28 cellular contexts compared by ENCODE assay signal in genomic region chr3:155647196-155647595, GRCh38.
"Had no signal": no experiment of that assay in that cellular context is flagged by ENCODE, and none has a peak within 500 bp of the region (broad histone marks: within the 10 kb centered on the region; RNA-seq: fewer than 3 reads in every experiment).

No MANE protein-coding gene starts in this region.

- H3K36me3 Mint-ChIP-seq: mesothelial cell of epicardium; naive thymus-derived CD4-positive, alpha-beta T cell; stimulated activated naive B cell treated with anti-CD40 and anti-IgM and Interleukin-4, amounts not matched to agents 10 μg/mL and 1 μg/mL and 100 μg/mL, for 72 hours had no signal

- H3K9me3 ChIP-seq: gastroesophageal sphincter, psoas muscle, suprapubic skin, tibial nerve had no signal

- H3K27me3 ChIP-seq: brain microvascular endothelial cell, gastroesophageal sphincter, suprapubic skin, tibial nerve had no signal

- H3K27me3 Mint-ChIP-seq: activated CD4-positive, alpha-beta memory T cell treated with anti-CD3 and anti-CD28 coated beads, Interleukin-2, amount 10 ng/mL, durations not matched to agents 7 days and 5 days; activated CD4-positive, alpha-beta T cell treated with anti-CD3 and anti-CD28 coated beads, Interleukin-2, amount 10 ng/mL, durations not matched to agents 24 days and 14 days; activated T-cell treated with anti-CD3 and anti-CD28 coated beads, Interleukin-2, amount 50 U/mL, for 24 hours; effector memory CD8-positive, alpha-beta T cell; stimulated activated naive B cell treated with anti-CD40 and anti-IgM and Interleukin-4, amounts not matched to agents 10 μg/mL and 1 μg/mL and 100 μg/mL, for 72 hours had no signal

- H3K4me3 ChIP-seq: gastroesophageal sphincter, psoas muscle, suprapubic skin, tibial nerve had no signal

- H3K4me3 Mint-ChIP-seq: activated CD4-positive, alpha-beta memory T cell treated with anti-CD3 and anti-CD28 coated beads, Interleukin-2, amount 10 ng/mL, durations not matched to agents 7 days and 5 days; activated CD4-positive, alpha-beta T cell treated with anti-CD3 and anti-CD28 coated beads, Interleukin-2, amount 10 ng/mL, durations not matched to agents 24 days and 14 days; activated T-cell treated with anti-CD3 and anti-CD28 coated beads, Interleukin-2, amount 50 U/mL, for 24 hours; effector memory CD8-positive, alpha-beta T cell; mesothelial cell of epicardium; naive thymus-derived CD4-positive, alpha-beta T cell; neural crest cell; stimulated activated naive B cell treated with anti-CD40 and anti-IgM and Interleukin-4, amounts not matched to agents 10 μg/mL and 1 μg/mL and 100 μg/mL, for 72 hours; T-helper 1 cell treated with Interleukin-12 subunit alpha and Interleukin-12 subunit beta and Interleukin-4 antibody, amounts not matched to agents 30 μg/mL and 1 μg/mL, for 36 hours had no signal

- DNase-seq: activated CD4-positive, alpha-beta memory T cell treated with anti-CD3 and anti-CD28 coated beads, Interleukin-2, amount 10 ng/mL, durations not matched to agents 7 days and 5 days; activated CD4-positive, alpha-beta T cell treated with anti-CD3 and anti-CD28 coated beads, Interleukin-2, amount 10 ng/mL, durations not matched to agents 24 days and 14 days; activated CD4-positive, CD25-positive, alpha-beta regulatory T cell treated with anti-CD3 and anti-CD28 coated beads, Interleukin-2, amount 50 U/mL, for 72 hours; activated CD8-positive, alpha-beta memory T cell treated with anti-CD3 and anti-CD28 coated beads, Interleukin-2, amount 50 U/mL, for 48 hours; activated gamma-delta T cell; activated naive CD4-positive, alpha-beta T cell treated with anti-CD3 and anti-CD28 coated beads, Interleukin-2, amount 50 U/mL, for 16 hours; activated T-cell treated with anti-CD3 and anti-CD28 coated beads, Interleukin-2, amount 50 U/mL, for 24 hours; amniotic stem cell; brain microvascular endothelial cell; caudate nucleus; cortex of kidney; effector memory CD8-positive, alpha-beta T cell; head of caudate nucleus; hypothalamus; naive thymus-derived CD4-positive, alpha-beta T cell; occipital lobe; psoas muscle; stimulated activated CD4-positive, alpha-beta T cell treated with anti-CD3 and anti-CD28 coated beads, Interleukin-15, amount 100 ng/mL, for 24 hours; stimulated activated CD4-positive, alpha-beta T cell treated with anti-CD3 and anti-CD28 coated beads, Interleukin-2, amount 100 ng/mL, for 24 hours; stimulated activated naive B cell treated with anti-CD40 and anti-IgM and Interleukin-4, amounts not matched to agents 10 μg/mL and 1 μg/mL and 100 μg/mL, for 72 hours; T-helper 9 cell had no signal

- H3K27ac ChIP-seq: brain microvascular endothelial cell, gastroesophageal sphincter, parathyroid adenoma, psoas muscle, suprapubic skin, tibial nerve had no signal

- H3K4me1 ChIP-seq: psoas muscle, suprapubic skin had no signal

- H3K27ac Mint-ChIP-seq: activated CD4-positive, alpha-beta memory T cell treated with anti-CD3 and anti-CD28 coated beads, Interleukin-2, amount 10 ng/mL, durations not matched to agents 7 days and 5 days; activated CD4-positive, alpha-beta T cell treated with anti-CD3 and anti-CD28 coated beads, Interleukin-2, amount 10 ng/mL, durations not matched to agents 24 days and 14 days; activated T-cell treated with anti-CD3 and anti-CD28 coated beads, Interleukin-2, amount 50 U/mL, for 24 hours; effector memory CD8-positive, alpha-beta T cell; mesothelial cell of epicardium; naive thymus-derived CD4-positive, alpha-beta T cell; stimulated activated naive B cell treated with anti-CD40 and anti-IgM and Interleukin-4, amounts not matched to agents 10 μg/mL and 1 μg/mL and 100 μg/mL, for 72 hours; T-helper 1 cell treated with Interleukin-12 subunit alpha and Interleukin-12 subunit beta and Interleukin-4 antibody, amounts not matched to agents 30 μg/mL and 1 μg/mL, for 36 hours had no signal

- H3K4me1 Mint-ChIP-seq: activated CD4-positive, alpha-beta memory T cell treated with anti-CD3 and anti-CD28 coated beads, Interleukin-2, amount 10 ng/mL, durations not matched to agents 7 days and 5 days; activated CD4-positive, alpha-beta T cell treated with anti-CD3 and anti-CD28 coated beads, Interleukin-2, amount 10 ng/mL, durations not matched to agents 24 days and 14 days; mesothelial cell of epicardium; naive thymus-derived CD4-positive, alpha-beta T cell; stimulated activated naive B cell treated with anti-CD40 and anti-IgM and Interleukin-4, amounts not matched to agents 10 μg/mL and 1 μg/mL and 100 μg/mL, for 72 hours had no signal

- H3K9me3 Mint-ChIP-seq: activated CD4-positive, alpha-beta memory T cell treated with anti-CD3 and anti-CD28 coated beads, Interleukin-2, amount 10 ng/mL, durations not matched to agents 7 days and 5 days; activated CD4-positive, alpha-beta T cell treated with anti-CD3 and anti-CD28 coated beads, Interleukin-2, amount 10 ng/mL, durations not matched to agents 24 days and 14 days; activated T-cell treated with anti-CD3 and anti-CD28 coated beads, Interleukin-2, amount 50 U/mL, for 24 hours; effector memory CD8-positive, alpha-beta T cell; mesothelial cell of epicardium; naive thymus-derived CD4-positive, alpha-beta T cell; neural crest cell; stimulated activated naive B cell treated with anti-CD40 and anti-IgM and Interleukin-4, amounts not matched to agents 10 μg/mL and 1 μg/mL and 100 μg/mL, for 72 hours; T-helper 1 cell treated with Interleukin-12 subunit alpha and Interleukin-12 subunit beta and Interleukin-4 antibody, amounts not matched to agents 30 μg/mL and 1 μg/mL, for 36 hours had no signal

- H3K9ac ChIP-seq: parathyroid adenoma had no signal

- H3K36me3 ChIP-seq: brain microvascular endothelial cell, gastroesophageal sphincter, suprapubic skin, tibial nerve had no signal

- H3K79me2 ChIP-seq: parathyroid adenoma had no signal

- ATAC-seq: effector memory CD8-positive, alpha-beta T cell; gastroesophageal sphincter; naive thymus-derived CD4-positive, alpha-beta T cell; psoas muscle; stimulated activated naive B cell treated with anti-CD40 and anti-IgM and Interleukin-4, amounts not matched to agents 10 μg/mL and 1 μg/mL and 100 μg/mL, for 72 hours had no signal
